ENCODE assay signal across 8 cellular contexts in the genomic region with DNA sequence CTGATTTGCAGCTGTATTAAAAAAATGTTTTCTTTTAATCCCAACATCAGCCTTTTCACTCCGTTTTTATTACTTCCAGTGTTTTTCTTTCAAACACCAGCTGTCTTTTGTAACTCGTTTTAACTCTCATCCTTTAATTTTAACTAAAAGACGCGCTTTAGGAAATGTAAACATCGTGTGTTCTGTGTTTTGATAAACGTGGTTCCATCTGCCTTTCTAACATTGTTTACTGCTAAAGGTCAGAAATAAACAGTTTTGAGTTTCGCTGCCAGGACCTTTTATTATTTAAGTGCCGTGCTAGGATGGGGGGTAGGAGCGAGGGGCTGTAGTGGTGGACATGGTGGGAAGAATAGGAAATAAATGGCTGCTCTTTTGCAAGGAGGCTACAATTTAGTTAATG. TPM values are rescaled to one million over a fixed set of nuclear protein-coding genes. Genes with fewer than 3 reads are reported as not detected.
DNase-seq lines count a peak whose midpoint lies in the region; ATAC-seq and FAIRE-seq lines count a peak whose summit lies in the region.

No MANE protein-coding gene starts in this region.

- no peaks in the 10 kb centered on the region for H3K9me3 Mint-ChIP-seq in T-helper 1 cell treated with Interleukin-12 subunit alpha and Interleukin-12 subunit beta and Interleukin-4 antibody, amounts not matched to agents 30 μg/mL and 1 μg/mL, for 36 hours
- no peaks in the 10 kb centered on the region for H3K9me3 Mint-ChIP-seq in activated T-helper 2 cell treated with anti-CD3 and anti-CD28 coated beads, Interferon-gamma antibody, Interleukin-2, Interleukin-4, amounts not matched to agents 10 μg/mL and 5 μg/mL and 100 μg/mL, durations not matched to agents 14 hours and 24 hours and 36 hours

- no peak for FAIRE-seq in frontal cortex (lab: Jason Lieb, UNC)

- peak overlapping the region; percentile 97 for H3K4me3 Mint-ChIP-seq in T-helper 1 cell treated with Interleukin-12 subunit alpha and Interleukin-12 subunit beta and Interleukin-4 antibody, amounts not matched to agents 30 μg/mL and 1 μg/mL, for 36 hours
- H3K4me3 Mint-ChIP-seq in activated T-helper 2 cell treated with anti-CD3 and anti-CD28 coated beads, Interferon-gamma antibody, Interleukin-2, Interleukin-4, amounts not matched to agents 10 μg/mL and 5 μg/mL and 100 μg/mL, durations not matched to agents 14 hours and 24 hours and 36 hours (ENCODE audit: low read depth) = peak overlapping the region; percentile 95

- H3K27ac Mint-ChIP-seq in T-helper 1 cell treated with Interleukin-12 subunit alpha and Interleukin-12 subunit beta and Interleukin-4 antibody, amounts not matched to agents 30 μg/mL and 1 μg/mL, for 36 hours = peak overlapping the region; percentile 99
- H3K27ac Mint-ChIP-seq in activated T-helper 2 cell treated with anti-CD3 and anti-CD28 coated beads, Interferon-gamma antibody, Interleukin-2, Interleukin-4, amounts not matched to agents 10 μg/mL and 5 μg/mL and 100 μg/mL, durations not matched to agents 14 hours and 24 hours and 36 hours = peak overlapping the region; percentile 99

- peaks cover 21% of the 10 kb centered on the region; the same call in 1 of the 2 replicates for H3K4me1 ChIP-seq in iPS-20b (ENCODE audit: insufficient read depth, low read length)

- H3K36me3 Mint-ChIP-seq in T-helper 1 cell treated with Interleukin-12 subunit alpha and Interleukin-12 subunit beta and Interleukin-4 antibody, amounts not matched to agents 30 μg/mL and 1 μg/mL, for 36 hours (ENCODE audit: low read depth) = peaks cover 15% of the 10 kb centered on the region
- H3K36me3 Mint-ChIP-seq in activated T-helper 2 cell treated with anti-CD3 and anti-CD28 coated beads, Interferon-gamma antibody, Interleukin-2, Interleukin-4, amounts not matched to agents 10 μg/mL and 5 μg/mL and 100 μg/mL, durations not matched to agents 14 hours and 24 hours and 36 hours (ENCODE audit: low read depth) = peaks cover 24% of the 10 kb centered on the region

- H3K4me1 Mint-ChIP-seq in T-helper 1 cell treated with Interleukin-12 subunit alpha and Interleukin-12 subunit beta and Interleukin-4 antibody, amounts not matched to agents 30 μg/mL and 1 μg/mL, for 36 hours (ENCODE audit: low read depth) = peaks cover 29% of the 10 kb centered on the region
- peaks cover 25% of the 10 kb centered on the region for H3K4me1 Mint-ChIP-seq in activated T-helper 2 cell treated with anti-CD3 and anti-CD28 coated beads, Interferon-gamma antibody, Interleukin-2, Interleukin-4, amounts not matched to agents 10 μg/mL and 5 μg/mL and 100 μg/mL, durations not matched to agents 14 hours and 24 hours and 36 hours (ENCODE audit: low read depth)

- H3K36me3 ChIP-seq in iPS-20b (ENCODE audit: insufficient read depth, low read depth, low read length) = peaks cover 15% of the 10 kb centered on the region

- no peaks in the 10 kb centered on the region for H3K27me3 ChIP-seq in iPS-20b (ENCODE audit: insufficient read depth, low read length)

- H3K27ac ChIP-seq in iPS-20b (ENCODE audit: low read length) (peak overlapping the region; percentile 58), substantia nigra (ENCODE audit: low read depth, low read length, poor library complexity, severe bottlenecking) (peak overlapping the region; percentile 17)

- H3K9ac ChIP-seq in iPS-20b (ENCODE audit: low read depth, low read length) = peak overlapping the region; percentile 99

- no peaks in the 10 kb centered on the region for H3K27me3 Mint-ChIP-seq in T-helper 1 cell treated with Interleukin-12 subunit alpha and Interleukin-12 subunit beta and Interleukin-4 antibody, amounts not matched to agents 30 μg/mL and 1 μg/mL, for 36 hours (ENCODE audit: low read depth)
- no peaks in the 10 kb centered on the region for H3K27me3 Mint-ChIP-seq in activated T-helper 2 cell treated with anti-CD3 and anti-CD28 coated beads, Interferon-gamma antibody, Interleukin-2, Interleukin-4, amounts not matched to agents 10 μg/mL and 5 μg/mL and 100 μg/mL, durations not matched to agents 14 hours and 24 hours and 36 hours (ENCODE audit: low read depth)

- H3K4me3 ChIP-seq in iPS-20b (ENCODE audit: low read length) = peak overlapping the region; percentile 92

- H3K9me3 ChIP-seq in iPS-20b (ENCODE audit: insufficient read depth, low read depth, low read length) = no peaks in the 10 kb centered on the region

- intact Hi-C loops in activated T-helper 2 cell treated with anti-CD3 and anti-CD28 coated beads, Interferon-gamma antibody, Interleukin-2, Interleukin-4, amounts not matched to agents 10 μg/mL and 5 μg/mL and 100 μg/mL, durations not matched to agents 14 hours and 24 hours and 36 hours (cut with micrococcal nuclease) = loop anchor here (5.0 kb wide), 3 partner anchors 64 to 706 kb away; a partner anchor contains a TSS

- no peak for ATAC-seq in HG02870 (IDR thresholded peaks at IDR 0.05; ENCODE audit: unreplicated experiment)

- DNase-seq in T-helper 1 cell = no peak
- no peak for DNase-seq in activated T-helper 2 cell treated with anti-CD3 and anti-CD28 coated beads, Interferon-gamma antibody, Interleukin-2, Interleukin-4, amounts not matched to agents 10 μg/mL and 5 μg/mL and 100 μg/mL, durations not matched to agents 14 hours and 24 hours and 36 hours (ENCODE audit: low spot score)
- no peak for DNase-seq in substantia nigra (lab: John Stamatoyannopoulos, UW)
- no peak for DNase-seq in iPS-NIHi11 (ENCODE audit: low spot score)
- DNase-seq in frontal cortex (ENCODE audit: low spot score in 2 of 2) = no peak

RNA-seq across cellular contexts. Expression of a gene that starts 1.5 kb away (rescaled TPM):
- 23.2 and 23.8 TPM in 2 replicates for total RNA-seq in activated T-helper 2 cell treated with anti-CD3 and anti-CD28 coated beads, Interferon-gamma antibody, Interleukin-2, Interleukin-4, amounts not matched to agents 10 μg/mL and 5 μg/mL and 100 μg/mL, durations not matched to agents 14 hours and 24 hours and 36 hours
- 77.5 TPM for total RNA-seq in frontal cortex
